ENCODE assay signal across 24 cellular contexts in genomic region chr14:77204907-77205306, GRCh38. TPM values are rescaled to one million over a fixed set of nuclear protein-coding genes. Genes with fewer than 3 reads are reported as not detected.
"Had no signal": no experiment of that assay in that cellular context is flagged by ENCODE, and none has a peak within 500 bp of the region (broad histone marks: within the 10 kb centered on the region; RNA-seq: fewer than 3 reads in every experiment).

No MANE protein-coding gene starts in this region.

- H3K27ac ChIP-seq: colonic mucosa, gastroesophageal sphincter, left ventricle myocardium inferior, lower lobe of right lung, pancreas, prostate gland, right lobe of liver, spleen, upper lobe of left lung, uterus had no signal

- H3K9me3 Mint-ChIP-seq: natural killer cell treated with Interleukin-12 subunit alpha and Interleukin-12 subunit beta and Interleukin-15 and Interleukin-18, amount 100 ng/mL, for 72 hours; stimulated activated naive B cell treated with anti-CD40 and anti-IgM and Interleukin-4, amounts not matched to agents 10 μg/mL and 1 μg/mL and 100 μg/mL, for 72 hours had no signal

- H3K27ac Mint-ChIP-seq: immature natural killer cell; natural killer cell treated with Interleukin-12 subunit alpha and Interleukin-12 subunit beta and Interleukin-15 and Interleukin-18, amount 100 ng/mL, for 72 hours; stimulated activated naive B cell treated with anti-CD40 and anti-IgM and Interleukin-4, amounts not matched to agents 10 μg/mL and 1 μg/mL and 100 μg/mL, for 72 hours had no signal

- H3K4me1 ChIP-seq: colonic mucosa, gastroesophageal sphincter, left ventricle myocardium inferior, lower lobe of right lung, pancreas, prostate gland, right lobe of liver, spleen, stomach, upper lobe of left lung, uterus had no signal

- H3K4me3 Mint-ChIP-seq: immature natural killer cell; natural killer cell treated with Interleukin-12 subunit alpha and Interleukin-12 subunit beta and Interleukin-15 and Interleukin-18, amount 100 ng/mL, for 72 hours; stimulated activated naive B cell treated with anti-CD40 and anti-IgM and Interleukin-4, amounts not matched to agents 10 μg/mL and 1 μg/mL and 100 μg/mL, for 72 hours had no signal

- H3K36me3 Mint-ChIP-seq: immature natural killer cell; natural killer cell treated with Interleukin-12 subunit alpha and Interleukin-12 subunit beta and Interleukin-15 and Interleukin-18, amount 100 ng/mL, for 72 hours; stimulated activated naive B cell treated with anti-CD40 and anti-IgM and Interleukin-4, amounts not matched to agents 10 μg/mL and 1 μg/mL and 100 μg/mL, for 72 hours had no signal

- H3K4me3 ChIP-seq: colonic mucosa, gastroesophageal sphincter, left ventricle myocardium inferior, lower lobe of right lung, pancreas, prostate gland, right lobe of liver, spleen, stomach, upper lobe of left lung, uterus had no signal

- H3K27me3 ChIP-seq: colonic mucosa, pancreas, right lobe of liver, upper lobe of left lung, uterus had no signal

- H3K9me3 ChIP-seq: colonic mucosa, gastroesophageal sphincter, left ventricle myocardium inferior, lower lobe of right lung, pancreas, prostate gland, right lobe of liver, spleen, stomach, upper lobe of left lung, uterus had no signal

- DNase-seq: colonic mucosa; dermis blood vessel endothelial cell; glutamatergic neuron; immature natural killer cell; left cardiac atrium; left ventricle myocardium inferior; lower lobe of right lung; mesenchymal stem cell; occipital lobe; retina; right lobe of liver; spleen; stimulated activated CD4-positive, alpha-beta T cell treated with anti-CD3 and anti-CD28 coated beads, Interleukin-15, amount 100 ng/mL, for 24 hours; stimulated activated CD4-positive, alpha-beta T cell treated with anti-CD3 and anti-CD28 coated beads, Interleukin-1b, Interleukin-23, amount 100 ng/mL, for 48 hours; stimulated activated CD4-positive, alpha-beta T cell treated with anti-CD3 and anti-CD28 coated beads, Interleukin-4, amount 100 ng/mL, for 24 hours; stimulated activated naive B cell treated with anti-CD40 and anti-IgM and Interleukin-4, amounts not matched to agents 10 μg/mL and 1 μg/mL and 100 μg/mL, for 72 hours; stomach; upper lobe of left lung; uterus had no signal

- H3K36me3 ChIP-seq: colonic mucosa, gastroesophageal sphincter, left ventricle myocardium inferior, lower lobe of right lung, pancreas, prostate gland, right lobe of liver, spleen, stomach, upper lobe of left lung, uterus had no signal

- ATAC-seq: esophagus mucosa; gastroesophageal sphincter; left cardiac atrium; natural killer cell treated with Interleukin-12 subunit alpha and Interleukin-12 subunit beta and Interleukin-15 and Interleukin-18, amount 100 ng/mL, for 72 hours; right lobe of liver; stimulated activated naive B cell treated with anti-CD40 and anti-IgM and Interleukin-4, amounts not matched to agents 10 μg/mL and 1 μg/mL and 100 μg/mL, for 72 hours had no signal

- H3K4me1 Mint-ChIP-seq: immature natural killer cell; stimulated activated naive B cell treated with anti-CD40 and anti-IgM and Interleukin-4, amounts not matched to agents 10 μg/mL and 1 μg/mL and 100 μg/mL, for 72 hours had no signal

RNA-seq across cellular contexts. Expression of gene TMEM63C, which starts 23.3 kb away (rescaled TPM):
- total RNA-seq: left cardiac atrium had no signal
